Comparison of ENCODE assay signal across 4 cellular contexts in the genomic region with DNA sequence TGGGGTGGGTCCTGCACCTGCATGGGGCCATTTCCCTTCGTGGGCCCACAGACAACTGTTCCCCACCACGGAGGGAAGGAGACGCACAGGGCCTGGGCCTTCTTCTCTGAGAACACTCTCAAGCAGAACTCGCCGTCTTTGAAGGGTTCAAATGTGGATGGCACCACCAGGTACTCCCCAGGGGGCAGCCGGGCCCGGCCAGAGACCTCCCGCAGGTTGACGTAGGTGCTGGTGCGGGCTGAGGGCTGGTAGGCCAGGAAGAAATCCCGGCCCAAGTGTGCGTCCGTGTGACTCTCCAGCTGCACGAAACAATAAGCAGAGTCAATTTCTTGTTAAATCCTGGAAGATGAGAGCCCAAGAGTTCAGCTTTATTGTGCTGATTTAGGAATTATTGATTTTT. TPM values are rescaled to one million over a fixed set of nuclear protein-coding genes. Genes with fewer than 3 reads are reported as not detected.
"Had no signal": no experiment of that assay in that cellular context is flagged by ENCODE, and none has a peak within 500 bp of the region (broad histone marks: within the 10 kb centered on the region; RNA-seq: fewer than 3 reads in every experiment).

No MANE protein-coding gene starts in this region.

- H3K4me3 ChIP-seq: GM12878 had no signal

- DNase-seq: GDM1, GF-D8 had no signal

- ATAC-seq: GM12878 had no signal

RNA-seq across cellular contexts. Expression of a gene that starts 56.4 kb away (rescaled TPM):
- total RNA-seq: G401 had no signal
